In the genomic region with DNA sequence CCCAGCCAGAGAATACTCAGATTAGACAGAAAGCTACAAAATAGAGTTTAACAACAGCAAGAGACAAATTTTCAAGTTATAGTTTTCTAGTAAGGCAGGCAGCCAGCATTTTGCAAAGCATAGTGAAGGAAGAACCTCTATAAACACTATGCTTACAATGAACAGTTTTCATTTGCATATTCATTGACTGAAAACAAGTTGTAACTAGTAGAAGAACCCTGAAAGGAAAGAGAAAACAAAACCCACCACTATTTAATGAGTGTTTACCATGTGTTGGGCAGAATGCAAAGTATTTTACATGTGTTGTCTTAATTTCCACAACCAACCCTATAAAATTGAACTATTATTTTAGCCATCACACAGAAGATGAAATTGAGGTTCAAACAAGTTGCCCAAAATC, we compare ENCODE assay signal across 23 cellular contexts.
"Had no signal": no experiment of that assay in that cellular context is flagged by ENCODE, and none has a peak within 500 bp of the region (broad histone marks: within the 10 kb centered on the region; RNA-seq: fewer than 3 reads in every experiment).

No MANE protein-coding gene starts in this region.

- H3K27ac Mint-ChIP-seq: T-cell; T-helper 1 cell treated with Interleukin-12 subunit alpha and Interleukin-12 subunit beta and Interleukin-4 antibody, amounts not matched to agents 30 μg/mL and 1 μg/mL, for 36 hours had no signal

- FAIRE-seq: HepG2, RCC 7860 had no signal

- H3K4me1 Mint-ChIP-seq: T-cell had no signal

- ATAC-seq: HepG2, T-cell had no signal

- H3K4me3 Mint-ChIP-seq: T-cell; T-helper 1 cell treated with Interleukin-12 subunit alpha and Interleukin-12 subunit beta and Interleukin-4 antibody, amounts not matched to agents 30 μg/mL and 1 μg/mL, for 36 hours had no signal

- DNase-seq: IMR-90, Kasumi-1, KG1, MM.1S, NCI-H1092 treated with DMSO at 0.1 percent for 48 hours, NCI-H1436, NCI-H187, NCI-H2029, NCI-H2081 treated with DMSO at 0.1 percent for 48 hours, NCI-H2171, NCI-H226, NCI-H446 treated with DMSO at 0.1 percent for 48 hours, NCI-H510A treated with DMSO at 0.1 percent for 48 hours, NCI-H69, NCI-H774, Right ventricle myocardium superior, RPMI8226, SK-N-SH, SW 1271, T-cell had no signal

- H3K36me3 Mint-ChIP-seq: T-cell had no signal

- H3K9me3 Mint-ChIP-seq: T-cell; T-helper 1 cell treated with Interleukin-12 subunit alpha and Interleukin-12 subunit beta and Interleukin-4 antibody, amounts not matched to agents 30 μg/mL and 1 μg/mL, for 36 hours had no signal
